34 cellular contexts compared by ENCODE assay signal in the genomic region with DNA sequence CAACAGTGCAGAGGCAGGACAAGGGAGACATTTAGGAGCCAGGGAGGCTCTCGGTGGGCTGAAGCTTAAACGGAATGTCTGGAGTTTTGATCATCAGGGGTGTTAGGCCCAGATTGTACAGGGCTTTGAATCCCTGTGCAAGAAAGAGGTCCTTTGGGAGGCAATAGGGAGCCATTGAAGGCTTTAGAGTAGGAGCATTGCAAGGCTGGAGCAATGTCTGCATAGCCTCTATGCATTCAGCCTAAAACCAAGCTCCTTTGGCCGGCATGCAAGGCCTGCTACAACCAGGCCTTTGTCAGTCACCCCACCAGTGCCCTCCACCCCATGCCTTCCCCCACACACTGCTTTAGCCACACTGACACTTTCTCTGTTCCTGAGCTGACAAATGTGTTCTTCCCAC. TPM values are rescaled to one million over a fixed set of nuclear protein-coding genes. Genes with fewer than 3 reads are reported as not detected.
"Had no signal": no experiment of that assay in that cellular context is flagged by ENCODE, and none has a peak within 500 bp of the region (broad histone marks: within the 10 kb centered on the region; RNA-seq: fewer than 3 reads in every experiment).

No MANE protein-coding gene starts in this region.

- ATAC-seq: activated CD4-positive, alpha-beta T cell treated with anti-CD3 and anti-CD28 coated beads for 36 hours; activated CD4-positive, CD25-positive, alpha-beta regulatory T cell treated with anti-CD3 and anti-CD28 coated beads, Interleukin-2, amount 50 U/mL, for 24 hours; activated CD8-positive, alpha-beta T cell treated with anti-CD3 and anti-CD28 coated beads, Interleukin-2, amount 10 ng/mL, durations not matched to agents 7 days and 5 days; Panc1 had no signal

- FAIRE-seq: astrocyte, bronchial epithelial cell had no signal

- H3K27ac ChIP-seq: SJCRH30, SK-N-MC had no signal

- H3K4me1 ChIP-seq: SJCRH30 had no signal

- H3K36me3 ChIP-seq: MG63, SJCRH30 had no signal

- H3K4me3 ChIP-seq: MG63, SJCRH30, SK-N-MC had no signal

- DNase-seq: activated CD4-positive, alpha-beta T cell treated with anti-CD3 and anti-CD28 coated beads for 36 hours; activated CD4-positive, alpha-beta T cell treated with anti-CD3 and anti-CD28 coated beads, Interleukin-2, amount 10 ng/mL, durations not matched to agents 7 days and 5 days; activated CD4-positive, alpha-beta T cell treated with anti-CD3 and anti-CD28 coated beads, Interleukin-2, amount 50 U/mL, for 48 hours; activated CD8-positive, alpha-beta memory T cell treated with anti-CD3 and anti-CD28 coated beads, Interleukin-2, amount 50 U/mL, for 48 hours; activated CD8-positive, alpha-beta T cell treated with anti-CD3 and anti-CD28 coated beads, Interleukin-2, amount 10 ng/mL, durations not matched to agents 7 days and 5 days; activated gamma-delta T cell; activated naive CD4-positive, alpha-beta T cell treated with Interleukin-2 at 50 U/mL for 16 hours; activated naive CD8-positive, alpha-beta T cell treated with anti-CD3 and anti-CD28 coated beads, Interleukin-2, amount 10 ng/mL, durations not matched to agents 7 days and 5 days; activated T-cell treated with anti-CD3 and anti-CD28 coated beads, Interleukin-2, amount 50 U/mL, for 48 hours; central memory CD4-positive, alpha-beta T cell; Kasumi-1; KG1; MG63; NCI-H1048; NCI-H1105 treated with DMSO at 0.1 percent for 48 hours; NCI-H1436; NCI-H1694; NCI-H1930; NCI-H2081 treated with DMSO at 0.1 percent for 48 hours; NCI-H226; NCI-H446 treated with DMSO at 0.1 percent for 48 hours; NCI-H524; SHP77; SJCRH30; T1000 had no signal

- H3K9me3 ChIP-seq: MG63, SJCRH30 had no signal

- H3K27me3 ChIP-seq: MG63 had no signal

RNA-seq across cellular contexts. Expression of gene FGF3, which starts 47.4 kb away (rescaled TPM):
- total RNA-seq: activated CD4-positive, alpha-beta T cell treated with anti-CD3 and anti-CD28 coated beads for 36 hours; activated CD4-positive, alpha-beta T cell treated with anti-CD3 and anti-CD28 coated beads, Interleukin-2, amount 10 ng/mL, durations not matched to agents 7 days and 5 days; activated CD8-positive, alpha-beta T cell treated with anti-CD3 and anti-CD28 coated beads, Interleukin-2, amount 10 ng/mL, durations not matched to agents 7 days and 5 days; activated naive CD8-positive, alpha-beta T cell treated with anti-CD3 and anti-CD28 coated beads, Interleukin-2, amount 10 ng/mL, durations not matched to agents 7 days and 5 days; astrocyte; bronchial epithelial cell; RPMI7951; SJCRH30; T-helper 1 cell treated with Interleukin-12 subunit alpha and Interleukin-12 subunit beta and Interleukin-4 antibody, amounts not matched to agents 30 ng/mL and 1 ng/mL, for 36 hours; T-helper 2 cell treated with Interferon-gamma antibody and Interleukin-4, amounts not matched to agents 100 ng/mL and 5 ng/mL, for 36 hours had no signal
- polyA plus RNA-seq: adipose tissue had no signal
